ENCODE assay signal across 1 cellular context in the genomic region with DNA sequence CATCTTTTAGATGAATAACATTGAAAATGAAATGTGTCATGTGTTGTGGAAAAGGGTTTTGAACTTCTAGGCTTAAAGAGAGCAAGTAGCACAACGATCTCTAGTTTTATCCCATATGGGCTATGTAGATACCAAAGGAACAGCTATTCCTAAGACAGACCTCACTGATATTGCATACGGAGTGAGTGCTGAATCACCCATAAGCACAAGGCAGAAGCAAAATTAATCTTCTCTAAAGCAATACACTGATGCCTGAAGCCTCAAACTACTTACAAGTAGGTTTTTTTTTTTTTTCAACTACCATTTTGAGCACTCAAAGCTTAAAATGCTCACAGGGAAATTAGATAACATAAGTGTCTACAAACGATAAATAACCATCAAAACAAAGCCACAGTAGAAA.
A peak's percentile ranks its signal among the peaks of the same experiment; 100 is the strongest.
TF ChIP-seq lines count a peak whose summit lies in the region.

No MANE protein-coding gene starts in this region.

TF ChIP-seq in K562, 482 proteins besides CTCF, POLR2A, EP300 and RAD21 (continued from another document and continues in another):
- TF ChIP-seq, protein P1, sequence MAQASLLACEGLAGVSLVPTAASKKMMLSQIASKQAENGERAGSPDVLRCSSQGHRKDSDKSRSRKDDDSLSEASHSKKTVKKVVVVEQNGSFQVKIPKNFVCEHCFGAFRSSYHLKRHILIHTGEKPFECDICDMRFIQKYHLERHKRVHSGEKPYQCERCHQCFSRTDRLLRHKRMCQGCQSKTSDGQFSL (CRISPR knock-in tag; IDR thresholded peaks at IDR 0.05): no peak
- TF ChIP-seq, protein P1 (tag; IDR thresholded peaks at IDR 0.05): no peak
- TF ChIP-seq HOXB6 (CRISPR knock-in tag; IDR thresholded peaks at IDR 0.05; ENCODE audit: borderline replicate concordance) (no peak), ZFPM2 (CRISPR knock-in tag; IDR thresholded peaks at IDR 0.05) (no peak), TCF7L2 (IDR thresholded peaks at IDR 0.05; ENCODE audit: low read depth, low read length) (no peak), MTA3 (IDR thresholded peaks at IDR 0.05; ENCODE audit: borderline replicate concordance) (no peak), KDM2B (CRISPR knock-in tag; IDR thresholded peaks at IDR 0.05) (no peak), SETDB1 (IDR thresholded peaks at IDR 0.05; ENCODE audit: low read length) (no peak), MAZ (CRISPR knock-in tag; conservative IDR thresholded peaks at IDR 0.05 in 1 of 2, IDR thresholded peaks at IDR 0.05 in 1 of 2) (no peak), FOXJ3 (CRISPR knock-in tag; IDR thresholded peaks at IDR 0.05) (no peak), MAFF (IDR thresholded peaks at IDR 0.05; ENCODE audit: low read length) (peak; percentile 66), NR3C1 (CRISPR knock-in tag; IDR thresholded peaks at IDR 0.05) (no peak), ZNF134 (CRISPR knock-in tag; conservative IDR thresholded peaks at IDR 0.05) (no peak), EWSR1 (IDR thresholded peaks at IDR 0.05; ENCODE audit: borderline replicate concordance, low read depth, partially characterized antibody) (no peak), SREBF1 (IDR thresholded peaks at IDR 0.05; ENCODE audit: borderline replicate concordance, low read depth, low read length) (no peak), POU5F1 (IDR thresholded peaks at IDR 0.05; ENCODE audit: borderline replicate concordance, low read depth, low read length, partially characterized antibody) (no peak), ZNF165 (CRISPR knock-in tag; IDR thresholded peaks at IDR 0.05; ENCODE audit: borderline replicate concordance) (no peak), ZNF316 (IDR thresholded peaks at IDR 0.05) (peak; percentile 85), ZNF551 (CRISPR knock-in tag; IDR thresholded peaks at IDR 0.05) (no peak), ZNF444 (CRISPR knock-in tag; IDR thresholded peaks at IDR 0.05) (no peak), TSC22D4 (tag; IDR thresholded peaks at IDR 0.05) (no peak), SMARCA5 (IDR thresholded peaks at IDR 0.05) (no peak), CBX2 (IDR thresholded peaks at IDR 0.05; ENCODE audit: insufficient read depth, low read length, poor library complexity, severe bottlenecking) (no peak), U2AF1 (optimal IDR thresholded peaks at IDR 0.05; ENCODE audit: low read depth, low read length) (no peak), NR2F6 (CRISPR knock-in tag; IDR thresholded peaks at IDR 0.05) (no peak), ZFP36 (IDR thresholded peaks at IDR 0.05; ENCODE audit: low read depth, low read length, partially characterized antibody) (no peak), TAL1 (IDR thresholded peaks at IDR 0.05) (peak; percentile 79), KDM1A (IDR thresholded peaks at IDR 0.05) (peak in 1 of 2 experiments; percentile 40; a peak in 1 of 4 replicates)
- TF ChIP-seq, protein P2, sequence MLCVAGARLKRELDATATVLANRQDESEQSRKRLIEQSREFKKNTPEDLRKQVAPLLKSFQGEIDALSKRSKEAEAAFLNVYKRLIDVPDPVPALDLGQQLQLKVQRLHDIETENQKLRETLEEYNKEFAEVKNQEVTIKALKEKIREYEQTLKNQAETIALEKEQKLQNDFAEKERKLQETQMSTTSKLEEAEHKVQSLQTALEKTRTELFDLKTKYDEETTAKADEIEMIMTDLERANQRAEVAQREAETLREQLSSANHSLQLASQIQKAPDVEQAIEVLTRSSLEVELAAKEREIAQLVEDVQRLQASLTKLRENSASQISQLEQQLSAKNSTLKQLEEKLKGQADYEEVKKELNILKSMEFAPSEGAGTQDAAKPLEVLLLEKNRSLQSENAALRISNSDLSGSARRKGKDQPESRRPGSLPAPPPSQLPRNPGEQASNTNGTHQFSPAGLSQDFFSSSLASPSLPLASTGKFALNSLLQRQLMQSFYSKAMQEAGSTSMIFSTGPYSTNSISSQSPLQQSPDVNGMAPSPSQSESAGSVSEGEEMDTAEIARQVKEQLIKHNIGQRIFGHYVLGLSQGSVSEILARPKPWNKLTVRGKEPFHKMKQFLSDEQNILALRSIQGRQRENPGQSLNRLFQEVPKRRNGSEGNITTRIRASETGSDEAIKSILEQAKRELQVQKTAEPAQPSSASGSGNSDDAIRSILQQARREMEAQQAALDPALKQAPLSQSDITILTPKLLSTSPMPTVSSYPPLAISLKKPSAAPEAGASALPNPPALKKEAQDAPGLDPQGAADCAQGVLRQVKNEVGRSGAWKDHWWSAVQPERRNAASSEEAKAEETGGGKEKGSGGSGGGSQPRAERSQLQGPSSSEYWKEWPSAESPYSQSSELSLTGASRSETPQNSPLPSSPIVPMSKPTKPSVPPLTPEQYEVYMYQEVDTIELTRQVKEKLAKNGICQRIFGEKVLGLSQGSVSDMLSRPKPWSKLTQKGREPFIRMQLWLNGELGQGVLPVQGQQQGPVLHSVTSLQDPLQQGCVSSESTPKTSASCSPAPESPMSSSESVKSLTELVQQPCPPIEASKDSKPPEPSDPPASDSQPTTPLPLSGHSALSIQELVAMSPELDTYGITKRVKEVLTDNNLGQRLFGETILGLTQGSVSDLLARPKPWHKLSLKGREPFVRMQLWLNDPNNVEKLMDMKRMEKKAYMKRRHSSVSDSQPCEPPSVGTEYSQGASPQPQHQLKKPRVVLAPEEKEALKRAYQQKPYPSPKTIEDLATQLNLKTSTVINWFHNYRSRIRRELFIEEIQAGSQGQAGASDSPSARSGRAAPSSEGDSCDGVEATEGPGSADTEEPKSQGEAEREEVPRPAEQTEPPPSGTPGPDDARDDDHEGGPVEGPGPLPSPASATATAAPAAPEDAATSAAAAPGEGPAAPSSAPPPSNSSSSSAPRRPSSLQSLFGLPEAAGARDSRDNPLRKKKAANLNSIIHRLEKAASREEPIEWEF (CRISPR knock-in tag; IDR thresholded peaks at IDR 0.05): no peak
- TF ChIP-seq, protein P3, sequence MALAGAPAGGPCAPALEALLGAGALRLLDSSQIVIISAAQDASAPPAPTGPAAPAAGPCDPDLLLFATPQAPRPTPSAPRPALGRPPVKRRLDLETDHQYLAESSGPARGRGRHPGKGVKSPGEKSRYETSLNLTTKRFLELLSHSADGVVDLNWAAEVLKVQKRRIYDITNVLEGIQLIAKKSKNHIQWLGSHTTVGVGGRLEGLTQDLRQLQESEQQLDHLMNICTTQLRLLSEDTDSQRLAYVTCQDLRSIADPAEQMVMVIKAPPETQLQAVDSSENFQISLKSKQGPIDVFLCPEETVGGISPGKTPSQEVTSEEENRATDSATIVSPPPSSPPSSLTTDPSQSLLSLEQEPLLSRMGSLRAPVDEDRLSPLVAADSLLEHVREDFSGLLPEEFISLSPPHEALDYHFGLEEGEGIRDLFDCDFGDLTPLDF (CRISPR knock-in tag; IDR thresholded peaks at IDR 0.05): no peak
- TF ChIP-seq, protein P4, sequence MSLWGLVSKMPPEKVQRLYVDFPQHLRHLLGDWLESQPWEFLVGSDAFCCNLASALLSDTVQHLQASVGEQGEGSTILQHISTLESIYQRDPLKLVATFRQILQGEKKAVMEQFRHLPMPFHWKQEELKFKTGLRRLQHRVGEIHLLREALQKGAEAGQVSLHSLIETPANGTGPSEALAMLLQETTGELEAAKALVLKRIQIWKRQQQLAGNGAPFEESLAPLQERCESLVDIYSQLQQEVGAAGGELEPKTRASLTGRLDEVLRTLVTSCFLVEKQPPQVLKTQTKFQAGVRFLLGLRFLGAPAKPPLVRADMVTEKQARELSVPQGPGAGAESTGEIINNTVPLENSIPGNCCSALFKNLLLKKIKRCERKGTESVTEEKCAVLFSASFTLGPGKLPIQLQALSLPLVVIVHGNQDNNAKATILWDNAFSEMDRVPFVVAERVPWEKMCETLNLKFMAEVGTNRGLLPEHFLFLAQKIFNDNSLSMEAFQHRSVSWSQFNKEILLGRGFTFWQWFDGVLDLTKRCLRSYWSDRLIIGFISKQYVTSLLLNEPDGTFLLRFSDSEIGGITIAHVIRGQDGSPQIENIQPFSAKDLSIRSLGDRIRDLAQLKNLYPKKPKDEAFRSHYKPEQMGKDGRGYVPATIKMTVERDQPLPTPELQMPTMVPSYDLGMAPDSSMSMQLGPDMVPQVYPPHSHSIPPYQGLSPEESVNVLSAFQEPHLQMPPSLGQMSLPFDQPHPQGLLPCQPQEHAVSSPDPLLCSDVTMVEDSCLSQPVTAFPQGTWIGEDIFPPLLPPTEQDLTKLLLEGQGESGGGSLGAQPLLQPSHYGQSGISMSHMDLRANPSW (CRISPR knock-in tag; IDR thresholded peaks at IDR 0.05): no peak
- TF ChIP-seq, protein P5, sequence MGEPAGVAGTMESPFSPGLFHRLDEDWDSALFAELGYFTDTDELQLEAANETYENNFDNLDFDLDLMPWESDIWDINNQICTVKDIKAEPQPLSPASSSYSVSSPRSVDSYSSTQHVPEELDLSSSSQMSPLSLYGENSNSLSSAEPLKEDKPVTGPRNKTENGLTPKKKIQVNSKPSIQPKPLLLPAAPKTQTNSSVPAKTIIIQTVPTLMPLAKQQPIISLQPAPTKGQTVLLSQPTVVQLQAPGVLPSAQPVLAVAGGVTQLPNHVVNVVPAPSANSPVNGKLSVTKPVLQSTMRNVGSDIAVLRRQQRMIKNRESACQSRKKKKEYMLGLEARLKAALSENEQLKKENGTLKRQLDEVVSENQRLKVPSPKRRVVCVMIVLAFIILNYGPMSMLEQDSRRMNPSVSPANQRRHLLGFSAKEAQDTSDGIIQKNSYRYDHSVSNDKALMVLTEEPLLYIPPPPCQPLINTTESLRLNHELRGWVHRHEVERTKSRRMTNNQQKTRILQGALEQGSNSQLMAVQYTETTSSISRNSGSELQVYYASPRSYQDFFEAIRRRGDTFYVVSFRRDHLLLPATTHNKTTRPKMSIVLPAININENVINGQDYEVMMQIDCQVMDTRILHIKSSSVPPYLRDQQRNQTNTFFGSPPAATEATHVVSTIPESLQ (CRISPR knock-in tag; IDR thresholded peaks at IDR 0.05): no peak
- TF ChIP-seq, protein P6, sequence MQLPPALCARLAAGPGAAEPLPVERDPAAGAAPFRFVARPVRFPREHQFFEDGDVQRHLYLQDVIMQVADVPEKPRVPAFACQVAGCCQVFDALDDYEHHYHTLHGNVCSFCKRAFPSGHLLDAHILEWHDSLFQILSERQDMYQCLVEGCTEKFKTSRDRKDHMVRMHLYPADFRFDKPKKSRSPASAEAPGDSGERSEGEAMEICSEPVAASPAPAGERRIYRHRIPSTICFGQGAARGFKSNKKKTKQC (CRISPR knock-in tag; IDR thresholded peaks at IDR 0.05): no peak
- TF ChIP-seq, protein P7, sequence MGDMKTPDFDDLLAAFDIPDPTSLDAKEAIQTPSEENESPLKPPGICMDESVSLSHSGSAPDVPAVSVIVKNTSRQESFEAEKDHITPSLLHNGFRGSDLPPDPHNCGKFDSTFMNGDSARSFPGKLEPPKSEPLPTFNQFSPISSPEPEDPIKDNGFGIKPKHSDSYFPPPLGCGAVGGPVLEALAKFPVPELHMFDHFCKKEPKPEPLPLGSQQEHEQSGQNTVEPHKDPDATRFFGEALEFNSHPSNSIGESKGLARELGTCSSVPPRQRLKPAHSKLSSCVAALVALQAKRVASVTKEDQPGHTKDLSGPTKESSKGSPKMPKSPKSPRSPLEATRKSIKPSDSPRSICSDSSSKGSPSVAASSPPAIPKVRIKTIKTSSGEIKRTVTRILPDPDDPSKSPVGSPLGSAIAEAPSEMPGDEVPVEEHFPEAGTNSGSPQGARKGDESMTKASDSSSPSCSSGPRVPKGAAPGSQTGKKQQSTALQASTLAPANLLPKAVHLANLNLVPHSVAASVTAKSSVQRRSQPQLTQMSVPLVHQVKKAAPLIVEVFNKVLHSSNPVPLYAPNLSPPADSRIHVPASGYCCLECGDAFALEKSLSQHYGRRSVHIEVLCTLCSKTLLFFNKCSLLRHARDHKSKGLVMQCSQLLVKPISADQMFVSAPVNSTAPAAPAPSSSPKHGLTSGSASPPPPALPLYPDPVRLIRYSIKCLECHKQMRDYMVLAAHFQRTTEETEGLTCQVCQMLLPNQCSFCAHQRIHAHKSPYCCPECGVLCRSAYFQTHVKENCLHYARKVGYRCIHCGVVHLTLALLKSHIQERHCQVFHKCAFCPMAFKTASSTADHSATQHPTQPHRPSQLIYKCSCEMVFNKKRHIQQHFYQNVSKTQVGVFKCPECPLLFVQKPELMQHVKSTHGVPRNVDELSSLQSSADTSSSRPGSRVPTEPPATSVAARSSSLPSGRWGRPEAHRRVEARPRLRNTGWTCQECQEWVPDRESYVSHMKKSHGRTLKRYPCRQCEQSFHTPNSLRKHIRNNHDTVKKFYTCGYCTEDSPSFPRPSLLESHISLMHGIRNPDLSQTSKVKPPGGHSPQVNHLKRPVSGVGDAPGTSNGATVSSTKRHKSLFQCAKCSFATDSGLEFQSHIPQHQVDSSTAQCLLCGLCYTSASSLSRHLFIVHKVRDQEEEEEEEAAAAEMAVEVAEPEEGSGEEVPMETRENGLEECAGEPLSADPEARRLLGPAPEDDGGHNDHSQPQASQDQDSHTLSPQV (IDR thresholded peaks at IDR 0.05): no peak
- TF ChIP-seq, protein P8, sequence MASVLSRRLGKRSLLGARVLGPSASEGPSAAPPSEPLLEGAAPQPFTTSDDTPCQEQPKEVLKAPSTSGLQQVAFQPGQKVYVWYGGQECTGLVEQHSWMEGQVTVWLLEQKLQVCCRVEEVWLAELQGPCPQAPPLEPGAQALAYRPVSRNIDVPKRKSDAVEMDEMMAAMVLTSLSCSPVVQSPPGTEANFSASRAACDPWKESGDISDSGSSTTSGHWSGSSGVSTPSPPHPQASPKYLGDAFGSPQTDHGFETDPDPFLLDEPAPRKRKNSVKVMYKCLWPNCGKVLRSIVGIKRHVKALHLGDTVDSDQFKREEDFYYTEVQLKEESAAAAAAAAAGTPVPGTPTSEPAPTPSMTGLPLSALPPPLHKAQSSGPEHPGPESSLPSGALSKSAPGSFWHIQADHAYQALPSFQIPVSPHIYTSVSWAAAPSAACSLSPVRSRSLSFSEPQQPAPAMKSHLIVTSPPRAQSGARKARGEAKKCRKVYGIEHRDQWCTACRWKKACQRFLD (CRISPR knock-in tag; IDR thresholded peaks at IDR 0.05): no peak
- TF ChIP-seq, protein P9, sequence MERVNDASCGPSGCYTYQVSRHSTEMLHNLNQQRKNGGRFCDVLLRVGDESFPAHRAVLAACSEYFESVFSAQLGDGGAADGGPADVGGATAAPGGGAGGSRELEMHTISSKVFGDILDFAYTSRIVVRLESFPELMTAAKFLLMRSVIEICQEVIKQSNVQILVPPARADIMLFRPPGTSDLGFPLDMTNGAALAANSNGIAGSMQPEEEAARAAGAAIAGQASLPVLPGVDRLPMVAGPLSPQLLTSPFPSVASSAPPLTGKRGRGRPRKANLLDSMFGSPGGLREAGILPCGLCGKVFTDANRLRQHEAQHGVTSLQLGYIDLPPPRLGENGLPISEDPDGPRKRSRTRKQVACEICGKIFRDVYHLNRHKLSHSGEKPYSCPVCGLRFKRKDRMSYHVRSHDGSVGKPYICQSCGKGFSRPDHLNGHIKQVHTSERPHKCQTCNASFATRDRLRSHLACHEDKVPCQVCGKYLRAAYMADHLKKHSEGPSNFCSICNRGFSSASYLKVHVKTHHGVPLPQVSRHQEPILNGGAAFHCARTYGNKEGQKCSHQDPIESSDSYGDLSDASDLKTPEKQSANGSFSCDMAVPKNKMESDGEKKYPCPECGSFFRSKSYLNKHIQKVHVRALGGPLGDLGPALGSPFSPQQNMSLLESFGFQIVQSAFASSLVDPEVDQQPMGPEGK (CRISPR knock-in tag; IDR thresholded peaks at IDR 0.05; ENCODE audit: borderline replicate concordance): no peak
- TF ChIP-seq, protein P10, sequence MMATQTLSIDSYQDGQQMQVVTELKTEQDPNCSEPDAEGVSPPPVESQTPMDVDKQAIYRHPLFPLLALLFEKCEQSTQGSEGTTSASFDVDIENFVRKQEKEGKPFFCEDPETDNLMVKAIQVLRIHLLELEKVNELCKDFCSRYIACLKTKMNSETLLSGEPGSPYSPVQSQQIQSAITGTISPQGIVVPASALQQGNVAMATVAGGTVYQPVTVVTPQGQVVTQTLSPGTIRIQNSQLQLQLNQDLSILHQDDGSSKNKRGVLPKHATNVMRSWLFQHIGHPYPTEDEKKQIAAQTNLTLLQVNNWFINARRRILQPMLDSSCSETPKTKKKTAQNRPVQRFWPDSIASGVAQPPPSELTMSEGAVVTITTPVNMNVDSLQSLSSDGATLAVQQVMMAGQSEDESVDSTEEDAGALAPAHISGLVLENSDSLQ (IDR thresholded peaks at IDR 0.05): peak; percentile 24; the same call in 1 of the 2 replicates
